ENCODE assay signal across 11 cellular contexts in the genomic region with DNA sequence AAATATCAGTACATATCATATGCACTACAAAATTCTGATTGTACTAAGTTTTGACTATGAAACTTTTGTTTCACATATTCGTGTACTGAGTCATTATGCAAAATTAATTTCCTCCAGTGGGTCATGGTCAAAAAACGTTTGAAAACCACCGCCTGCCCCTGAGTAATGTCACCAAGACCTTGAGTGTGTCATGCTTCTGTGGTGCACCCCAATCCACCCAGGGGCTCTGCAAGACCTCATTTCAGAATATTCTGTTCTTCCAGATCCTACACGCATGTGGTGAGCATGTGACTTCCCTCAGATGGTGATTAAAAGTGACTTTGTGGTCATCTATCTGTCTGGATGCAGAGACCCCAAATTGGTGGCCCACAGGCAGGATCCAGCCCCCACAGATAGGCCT. TPM values are rescaled to one million over a fixed set of nuclear protein-coding genes. Genes with fewer than 3 reads are reported as not detected.
A peak's percentile ranks its signal among the peaks of the same experiment; 100 is the strongest.
DNase-seq lines count a peak whose midpoint lies in the region; ATAC-seq, FAIRE-seq and TF ChIP-seq lines count a peak whose summit lies in the region.
"Had no signal": no experiment of that assay in that cellular context is flagged by ENCODE, and none has a peak within 500 bp of the region (broad histone marks: within the 10 kb centered on the region; RNA-seq: fewer than 3 reads in every experiment).

No MANE protein-coding gene starts in this region.

- H3K9me2 ChIP-seq in GM23248 (ENCODE audit: insufficient read depth): no peaks in the 10 kb centered on the region

- H3F3A ChIP-seq in GM23248 (ENCODE audit: insufficient read depth): peaks cover 31% of the 10 kb centered on the region

- H3K27me3 ChIP-seq in GM23248 (replicated peaks; ENCODE audit: insufficient read depth) (no peaks in the 10 kb centered on the region), keratinocyte (ENCODE audit: control insufficient read depth, extremely low read depth, insufficient read depth, low read length) (no peaks in the 10 kb centered on the region), body of pancreas (no peaks in the 10 kb centered on the region), endodermal cell (ENCODE audit: control insufficient read depth, insufficient read depth, low read length, poor library complexity, severe bottlenecking) (no peaks in the 10 kb centered on the region)

- H3K79me2 ChIP-seq in GM23248 (ENCODE audit: insufficient read depth): no peaks in the 10 kb centered on the region; the same call in 1 of the 2 replicates
- no peaks in the 10 kb centered on the region for H3K79me2 ChIP-seq in keratinocyte (ENCODE audit: control insufficient read depth, insufficient read depth, low read length)

- in situ Hi-C loops in GM23248 (cut with MboI): no loop called here

- dilution Hi-C loops in keratinocyte (cut with MboI; ENCODE audit: extremely low pct_ligation_motif_present, low sequenced_read_pairs): no loop called here

- no peak overlapping the region for H3K4me3 Mint-ChIP-seq in endodermal cell
- H3K4me3 Mint-ChIP-seq: central memory CD8-positive, alpha-beta T cell; nephron had no signal

- ATAC-seq in GM18499 (IDR thresholded peaks at IDR 0.05; ENCODE audit: insufficient read depth, unreplicated experiment): peak; percentile 92
- no peak for ATAC-seq in body of pancreas
- ATAC-seq: Panc1 had no signal

- H4K20me1 ChIP-seq in GM23248 (ENCODE audit: insufficient read depth): no peaks in the 10 kb centered on the region
- H4K20me1 ChIP-seq in keratinocyte (ENCODE audit: control insufficient read depth, extremely low read depth, insufficient read depth, low read length): no peaks in the 10 kb centered on the region

- H3K27me3 Mint-ChIP-seq in endodermal cell (ENCODE audit: insufficient read depth): peaks cover 6% of the 10 kb centered on the region

- H3K9me3 ChIP-seq in GM23248 (ENCODE audit: low read depth): no peaks in the 10 kb centered on the region
- no peaks in the 10 kb centered on the region for H3K9me3 ChIP-seq in keratinocyte (ENCODE audit: control insufficient read depth, low read depth, low read length)
- no peaks in the 10 kb centered on the region for H3K9me3 ChIP-seq in body of pancreas
- H3K9me3 ChIP-seq in endodermal cell (ENCODE audit: control insufficient read depth, low read length): no peaks in the 10 kb centered on the region

- H3K9me1 ChIP-seq in keratinocyte (ENCODE audit: control insufficient read depth, extremely low read depth, insufficient read depth, low read length): no peaks in the 10 kb centered on the region

- FAIRE-seq in keratinocyte (lab: Jason Lieb, UNC): peak; percentile 62

- H3K4me3 ChIP-seq in GM23248 (peak overlapping the region; percentile 36; the same call in 1 of the 2 replicates), keratinocyte (ENCODE audit: control insufficient read depth in 2 of 3, extremely low read depth in 1 of 3, insufficient read depth in 2 of 3, low read depth in 1 of 3, low read length in 3 of 3) (no peak overlapping the region), body of pancreas (no peak overlapping the region), endodermal cell (ENCODE audit: low read length) (no peak overlapping the region)

- no peaks in the 10 kb centered on the region for H3K36me3 ChIP-seq in GM23248 (ENCODE audit: low read depth)
- no peaks in the 10 kb centered on the region for H3K36me3 ChIP-seq in keratinocyte (ENCODE audit: control insufficient read depth in 2 of 2, extremely low read depth in 1 of 2, insufficient read depth in 2 of 2, low read length in 2 of 2)
- H3K36me3 ChIP-seq in body of pancreas (replicated peaks in 1 of 2; ENCODE audit: insufficient read depth in 1 of 2, low read depth in 2 of 2): no peaks in the 10 kb centered on the region
- no peaks in the 10 kb centered on the region for H3K36me3 ChIP-seq in endodermal cell (ENCODE audit: control insufficient read depth, insufficient read depth, low read length)

- H2AFZ ChIP-seq in GM23248 (no peak overlapping the region), keratinocyte (ENCODE audit: control insufficient read depth, low read length) (no peak overlapping the region)

- H3K27ac ChIP-seq in GM23248 (peak overlapping the region; percentile 90), keratinocyte (ENCODE audit: control insufficient read depth, insufficient read depth, low read length) (no peak overlapping the region), body of pancreas (no peak overlapping the region), endodermal cell (ENCODE audit: low read depth, low read length) (no peak overlapping the region)

- TF ChIP-seq CTCF in keratinocyte (optimal IDR thresholded peaks at IDR 0.05 in 1 of 3, IDR thresholded peaks at IDR 0.05 in 1 of 3, conservative IDR thresholded peaks at IDR 0.05 in 1 of 3; ENCODE audit: extremely low read depth in 1 of 3, insufficient read depth in 2 of 3, low read length in 3 of 3): no peak
- no peak for TF ChIP-seq CTCF in body of pancreas (IDR thresholded peaks at IDR 0.05)
- no peak for TF ChIP-seq CTCF in endodermal cell (conservative IDR thresholded peaks at IDR 0.05)

- intact Hi-C loops in body of pancreas (cut with DNase I): no loop called here

- H3K27ac Mint-ChIP-seq in endodermal cell: no peak overlapping the region
- H3K27ac Mint-ChIP-seq: nephron had no signal

- TF ChIP-seq POLR2A in body of pancreas (IDR thresholded peaks at IDR 0.05): no peak

- no peaks in the 10 kb centered on the region for H3K9me3 Mint-ChIP-seq in endodermal cell
- H3K9me3 Mint-ChIP-seq: central memory CD8-positive, alpha-beta T cell; nephron had no signal

- 1 to 3% methylated on average over 4 of the region's 4 CpGs for WGBS in GM23248 (ENCODE audit: low coverage in 1 of 2, low lambda C conversion rate in 2 of 2, missing lambda C conversion rate in 2 of 2), 2 experiments
- WGBS in body of pancreas, 2 donors: 47 to 64% methylated on average over 4 of the region's 4 CpGs
- WGBS in endodermal cell (ENCODE audit: insufficient coverage in 1 of 2, insufficient read length in 1 of 2), 2 experiments: 61 to 88% methylated on average over 3 to 4 of the region's 4 CpGs

- H3K9ac ChIP-seq in GM23248 (peak overlapping the region; percentile 59), keratinocyte (ENCODE audit: control insufficient read depth, extremely low read depth, insufficient read depth, low read length) (no peak overlapping the region), endodermal cell (ENCODE audit: extremely low read depth, low read length, poor library complexity, severe bottlenecking) (no peak overlapping the region)

- H3K4me1 ChIP-seq in GM23248 (ENCODE audit: insufficient read depth): peaks cover 45% of the 10 kb centered on the region
- H3K4me1 ChIP-seq in keratinocyte (ENCODE audit: control insufficient read depth, extremely low read depth, insufficient read depth, low read length): peaks cover 30% of the 10 kb centered on the region
- H3K4me1 ChIP-seq in body of pancreas: no peaks in the 10 kb centered on the region
- no peaks in the 10 kb centered on the region for H3K4me1 ChIP-seq in endodermal cell (ENCODE audit: control insufficient read depth, insufficient read depth, low read length)

- peak; percentile 93 for DNase-seq in GM23248
- peak; percentile 47 for DNase-seq in RKO (ENCODE audit: low spot score)
- DNase-seq in keratinocyte (ENCODE audit: low read depth, low spot score): peak; percentile 11
- DNase-seq in NCI-H526 (lab: John Stamatoyannopoulos, UW): no peak
- DNase-seq in DMS 273 treated with DMSO at 0.1 percent for 48 hours (lab: John Stamatoyannopoulos, UW): no peak
- DNase-seq in body of pancreas: no peak
- no peak for DNase-seq in endodermal cell

- H3K4me1 Mint-ChIP-seq in endodermal cell: no peaks in the 10 kb centered on the region
- H3K4me1 Mint-ChIP-seq: central memory CD8-positive, alpha-beta T cell had no signal

- H3K4me2 ChIP-seq in GM23248 (ENCODE audit: unreplicated experiment) (peak overlapping the region; percentile 78), keratinocyte (ENCODE audit: control insufficient read depth, extremely low read depth, insufficient read depth, low read depth, low read length) (peak overlapping the region; percentile 6)

- no peaks in the 10 kb centered on the region for H3K36me3 Mint-ChIP-seq in endodermal cell (ENCODE audit: low read depth)

RNA-seq across cellular contexts. Expression of a gene that starts 31.0 kb away (rescaled TPM):
- 5.6 and 7.9 TPM in 2 replicates for total RNA-seq in GM23248 (2014; rRNA removed; shearing (Covaris generic))
- polyA plus RNA-seq in GM23248 (2016; fragmentation: Nextera tagmentation; extraction: Ambion mirVana): 11.4 and 11.7 TPM in 2 replicates
- 7.9 to 10.4 TPM (median 9.3 TPM) in 3 replicates for polyA plus RNA-seq in keratinocyte
- 9.8 TPM for polyA plus RNA-seq in keratinocyte (2011; ENCODE audit: low read depth)
- polyA plus RNA-seq in keratinocyte (2011; cell fraction: cytosol; rRNA removed): 13.4 and 15.5 TPM in 2 replicates
- 20.5 and 24.0 TPM in 2 replicates for polyA plus RNA-seq in keratinocyte (2011; cell fraction: nucleus; rRNA removed)
- polyA plus RNA-seq in keratinocyte (2012; ENCODE audit: low replicate concordance): 11.0 and 14.6 TPM in 2 replicates
- 15.8 to 23.2 TPM (median 18.5 TPM) in 3 replicates for polyA minus RNA-seq in keratinocyte
- 12.9 TPM for polyA minus RNA-seq in keratinocyte (2011; cell fraction: cytosol; rRNA and poly(A)+ RNA removed)
- 13.4 and 14.7 TPM in 2 replicates for polyA minus RNA-seq in keratinocyte (2011; cell fraction: nucleus; rRNA and poly(A)+ RNA removed)
- total RNA-seq in body of pancreas: 10 to 100 TPM in 1 of 2 donors, 1 to 10 TPM in 1; 3.9 to 11.2 TPM
- under 1 TPM; 0.24 to 0.66 TPM for total RNA-seq in endodermal cell
- polyA plus RNA-seq in endodermal cell (2013, experiment 1 of 2): 0.18 TPM
- polyA plus RNA-seq in endodermal cell (2013, experiment 2 of 2): 0.62 TPM

Comparison
In these comparisons a context has a peak if more than half of its experiments do, and no peak if none do; other contexts are left out.
1. DNase-seq: peak in GM23248 (single experiment), RKO (single experiment) and keratinocyte (single experiment); none in NCI-H526 (0 of 2), DMS 273 treated with DMSO at 0.1 percent for 48 hours (single experiment), body of pancreas (0 of 4) and endodermal cell (single experiment).